ENCODE assay signal across 7 cellular contexts in the genomic region with DNA sequence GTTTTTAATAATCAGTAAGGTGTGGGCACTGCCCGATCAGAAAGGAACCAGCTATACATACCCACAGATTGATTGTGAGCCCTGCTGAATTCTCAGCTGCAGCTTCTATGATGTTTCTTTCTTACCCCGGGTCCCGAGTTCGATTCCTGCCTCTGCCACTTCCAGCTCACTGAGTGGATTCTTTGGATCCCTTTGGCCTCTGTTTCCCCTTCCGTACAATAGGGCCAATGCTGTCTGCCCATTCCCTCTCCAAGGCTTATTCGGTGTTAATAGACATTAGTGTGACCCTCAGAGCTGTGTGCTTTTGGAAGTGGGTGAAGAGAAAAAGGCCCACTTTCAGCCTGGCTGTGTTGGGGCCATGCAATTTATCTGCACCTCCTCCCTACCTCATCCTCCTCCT.
"Had no signal": no experiment of that assay in that cellular context is flagged by ENCODE, and none has a peak within 500 bp of the region (broad histone marks: within the 10 kb centered on the region; RNA-seq: fewer than 3 reads in every experiment).

No MANE protein-coding gene starts in this region.

- H3K9me3 Mint-ChIP-seq: GM23338, H9 had no signal

- H3K27ac Mint-ChIP-seq: GM23338, H9, IgD-negative memory B cell had no signal

- H3K27ac ChIP-seq: HL-60 had no signal

- H3K4me3 ChIP-seq: GM23338 had no signal

- H3K36me3 Mint-ChIP-seq: IgD-negative memory B cell had no signal

- H3K4me3 Mint-ChIP-seq: GM23338, H9, IgD-negative memory B cell had no signal

- H3K4me1 Mint-ChIP-seq: GM23338, H9, IgD-negative memory B cell had no signal

- ATAC-seq: GM23338, HepG2 had no signal

- DNase-seq: H9, HCEC 1CT, KBM-7 had no signal
